14 cellular contexts compared by ENCODE assay signal in the genomic region with DNA sequence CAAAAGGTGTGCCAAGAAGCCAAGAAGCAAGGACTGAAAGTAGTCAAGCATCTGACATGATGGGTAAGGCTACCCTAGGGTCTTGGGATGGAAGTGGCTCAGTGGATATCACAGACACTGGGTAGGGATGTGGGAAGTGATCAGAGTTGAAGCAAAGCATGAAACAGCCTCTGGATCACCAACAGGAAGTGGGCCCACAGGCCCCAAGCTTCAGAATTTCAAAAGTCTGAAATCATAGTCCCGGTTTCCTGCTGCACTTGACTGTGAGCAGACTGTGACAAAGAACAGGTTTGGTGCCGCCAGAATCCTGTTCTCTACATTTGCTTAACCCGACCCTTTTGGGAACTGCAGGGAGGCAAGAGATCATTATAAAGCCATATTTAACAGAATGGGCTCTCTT. TPM values are rescaled to one million over a fixed set of nuclear protein-coding genes. Genes with fewer than 3 reads are reported as not detected.
DNase-seq lines count a peak whose midpoint lies in the region; ATAC-seq, FAIRE-seq and TF ChIP-seq lines count a peak whose summit lies in the region.
"Had no signal": no experiment of that assay in that cellular context is flagged by ENCODE, and none has a peak within 500 bp of the region (broad histone marks: within the 10 kb centered on the region; RNA-seq: fewer than 3 reads in every experiment).

No MANE protein-coding gene starts in this region.

- H4K5ac ChIP-seq in IMR-90 (ENCODE audit: low read depth, low read length) = no peak overlapping the region

- peaks cover 3% of the 10 kb centered on the region; the same call in 1 of the 2 replicates for H3K9me1 ChIP-seq in IMR-90 (ENCODE audit: insufficient read depth, low read length)

- no peak overlapping the region for H2BK20ac ChIP-seq in IMR-90 (ENCODE audit: low read depth, low read length)

- FAIRE-seq in astrocyte (lab: Jason Lieb, UNC) = no peak
- FAIRE-seq: A549 had no signal

- no peak overlapping the region for H2BK5ac ChIP-seq in IMR-90 (ENCODE audit: low read depth, low read length, poor library complexity, severe bottlenecking)

- ATAC-seq in activated CD4-positive, alpha-beta T cell treated with anti-CD3 and anti-CD28 coated beads for 36 hours = peak; percentile 43
- no peak for ATAC-seq in IMR-90 (ENCODE audit: low read depth)
- ATAC-seq in omental fat pad (ENCODE audit: low FRiP score) = no peak

- no peak overlapping the region for H3K4me3 ChIP-seq in IMR-90 (ENCODE audit: insufficient read depth, low read depth, low read length)
- H3K4me3 ChIP-seq in astrocyte (ENCODE audit: insufficient read depth, low read depth, low read length) = no peak overlapping the region
- H3K4me3 ChIP-seq: A549, esophagus muscularis mucosa had no signal

- DNase-seq in activated CD4-positive, alpha-beta T cell treated with anti-CD3 and anti-CD28 coated beads for 36 hours = peak; percentile 49
- no peak for DNase-seq in activated CD4-positive, alpha-beta T cell treated with anti-CD3 and anti-CD28 coated beads, Interleukin-2, amount 50 U/mL, for 4 hours
- no peak for DNase-seq in IMR-90
- DNase-seq in astrocyte (ENCODE audit: low read depth) = no peak
- peak; percentile 50 for DNase-seq in stimulated activated CD8-positive, alpha-beta memory T cell treated with anti-CD3 and anti-CD28 coated beads, Interleukin-4, amount 100 ng/mL, for 48 hours
- DNase-seq in GM10266 (ENCODE audit: extremely low spot score) = no peak
- no peak for DNase-seq in activated gamma-delta T cell (lab: John Stamatoyannopoulos, UW)
- no peak for DNase-seq in omental fat pad (ENCODE audit: low spot score)
- DNase-seq: anterior cingulate cortex, NCI-H187 had no signal

- H4K20me1 ChIP-seq in IMR-90 (ENCODE audit: insufficient read depth, low read length) = no peaks in the 10 kb centered on the region
- no peaks in the 10 kb centered on the region for H4K20me1 ChIP-seq in astrocyte (ENCODE audit: insufficient read depth, low read length)

- no peak overlapping the region; a peak in 1 of 4 replicates for H4K8ac ChIP-seq in IMR-90 (ENCODE audit: low read depth in 2 of 2, low read length in 2 of 2)

- H3K79me1 ChIP-seq in IMR-90 (ENCODE audit: low read depth in 1 of 2, low read length in 2 of 2) = no peaks in the 10 kb centered on the region

- no TSS peak for BruUV-seq in IMR-90 (replicated peaks; lab: Mats Ljungman, UMichigan)

- no peak overlapping the region for H2BK120ac ChIP-seq in IMR-90 (ENCODE audit: low read depth, low read length)

- TF ChIP-seq CTCF in IMR-90 (conservative IDR thresholded peaks at IDR 0.05; ENCODE audit: low read depth, low read length) (no peak), astrocyte (IDR thresholded peaks at IDR 0.05; ENCODE audit: insufficient read depth, low read depth, low read length) (no peak), GM10266 (IDR thresholded peaks at IDR 0.05; ENCODE audit: control insufficient read depth, insufficient read depth, low read depth, missing control alignments) (no peak), omental fat pad (IDR thresholded peaks at IDR 0.05) (no peak)

- peak overlapping the region; percentile 17 for H3K4me3 Mint-ChIP-seq in activated CD4-positive, alpha-beta T cell treated with anti-CD3 and anti-CD28 coated beads for 36 hours
- H3K4me3 Mint-ChIP-seq in astrocyte (ENCODE audit: unreplicated experiment) = no peak overlapping the region

- H3K14ac ChIP-seq in IMR-90 (replicated peaks; ENCODE audit: low read depth, low read length) = no peak overlapping the region

- intact Hi-C loops in activated CD4-positive, alpha-beta T cell treated with anti-CD3 and anti-CD28 coated beads for 36 hours (cut with DNase I, micrococcal nuclease) = loop anchor here (1.0 to 5.0 kb wide), 4 partner anchors 57 to 324 kb away; a partner anchor contains a TSS
- intact Hi-C loops in IMR-90 (cut with micrococcal nuclease) = no loop called here

- H3K23ac ChIP-seq in IMR-90 (ENCODE audit: low read depth, low read length) = no peak overlapping the region

- H3K36me3 ChIP-seq in IMR-90 (ENCODE audit: control insufficient read depth, insufficient read depth, low read length) = peaks cover 11% of the 10 kb centered on the region
- H3K36me3 ChIP-seq in astrocyte (ENCODE audit: insufficient read depth, low read length) = peaks cover 24% of the 10 kb centered on the region

- H3K27ac ChIP-seq in IMR-90 (ENCODE audit: insufficient read depth, low read length) (no peak overlapping the region), astrocyte (ENCODE audit: low read depth, low read length) (no peak overlapping the region)
- H3K27ac ChIP-seq: A549, esophagus muscularis mucosa, VCaP had no signal

- H3K18ac ChIP-seq in IMR-90 (ENCODE audit: low read depth, low read length) = no peak overlapping the region

- H2AK9ac ChIP-seq in IMR-90 (replicated peaks; ENCODE audit: low read depth, low read length, poor library complexity) = peak overlapping the region; percentile 61

- 71% methylated on average over 1 of the region's 3 CpGs; no CpG with 5 or more reads in 1 of the 2 experiments for WGBS in IMR-90 (ENCODE audit: extremely low coverage in 2 of 2, insufficient read length in 1 of 2), 2 experiments

- H2BK15ac ChIP-seq in IMR-90 (ENCODE audit: low read depth, low read length) = no peak overlapping the region

- H2AFZ ChIP-seq in IMR-90 (replicated peaks; ENCODE audit: low read length, poor library complexity) (peak overlapping the region; percentile 65), astrocyte (ENCODE audit: low read depth, low read length) (no peak overlapping the region)

- no peaks in the 10 kb centered on the region for H3K79me2 ChIP-seq in astrocyte (ENCODE audit: insufficient read depth, low read length)

- TF ChIP-seq POLR2A in IMR-90 (IDR thresholded peaks at IDR 0.05; ENCODE audit: low read depth, low read length) = no peak

- H4K91ac ChIP-seq in IMR-90 (ENCODE audit: insufficient read depth, low read depth, low read length) = no peak overlapping the region

- no peaks in the 10 kb centered on the region for H3K27me3 Mint-ChIP-seq in activated CD4-positive, alpha-beta T cell treated with anti-CD3 and anti-CD28 coated beads for 36 hours
- no peaks in the 10 kb centered on the region for H3K27me3 Mint-ChIP-seq in astrocyte (ENCODE audit: low read depth, unreplicated experiment)

- H3K4ac ChIP-seq in IMR-90 (ENCODE audit: low read depth, low read length) = no peak overlapping the region

- H3K4me1 ChIP-seq in IMR-90 (ENCODE audit: control insufficient read depth, insufficient read depth, low read length) (no peaks in the 10 kb centered on the region), astrocyte (ENCODE audit: insufficient read depth, low read length) (peaks cover 11% of the 10 kb centered on the region)
- H3K4me1 ChIP-seq: A549, esophagus muscularis mucosa had no signal

- 0 out of 2 replicates have a peak overlapping the region, but pooled peaks have one; percentile 24 for H2AK5ac ChIP-seq in IMR-90 (ENCODE audit: low read depth, low read length)

- in situ Hi-C loops in IMR-90 (cut with MboI; ENCODE audit: low sequenced_read_pairs) = no loop called here

- H3K9me3 Mint-ChIP-seq in activated CD4-positive, alpha-beta T cell treated with anti-CD3 and anti-CD28 coated beads for 36 hours (ENCODE audit: low read depth) = peaks cover 9% of the 10 kb centered on the region
- no peaks in the 10 kb centered on the region for H3K9me3 Mint-ChIP-seq in astrocyte (ENCODE audit: unreplicated experiment)

- H3K4me1 Mint-ChIP-seq in activated CD4-positive, alpha-beta T cell treated with anti-CD3 and anti-CD28 coated beads for 36 hours = peaks cover 35% of the 10 kb centered on the region
- H3K4me1 Mint-ChIP-seq in astrocyte (ENCODE audit: low read depth, unreplicated experiment) = peaks cover 23% of the 10 kb centered on the region

- POLR2A ChIA-PET in activated CD4-positive, alpha-beta T cell treated with anti-CD3 and anti-CD28 coated beads for 36 hours (lab: Charles Lee) = no interaction called here
- POLR2A ChIA-PET in IMR-90 (lab: Charles Lee; ENCODE audit: unreplicated experiment) = no interaction called here

- H3K27me3 ChIP-seq in IMR-90 (ENCODE audit: control insufficient read depth, insufficient read depth, low read length) (no peaks in the 10 kb centered on the region), astrocyte (ENCODE audit: insufficient read depth, low read length) (no peaks in the 10 kb centered on the region)
- H3K27me3 ChIP-seq: esophagus muscularis mucosa had no signal

- H3K56ac ChIP-seq in IMR-90 (ENCODE audit: extremely low read depth, insufficient read depth, low read length) = no peak overlapping the region

- no peak overlapping the region for H3K9ac ChIP-seq in IMR-90 (ENCODE audit: low read depth, low read length)
- no peak overlapping the region for H3K9ac ChIP-seq in astrocyte (ENCODE audit: low read length)

- H3K9me3 ChIP-seq in IMR-90 (ENCODE audit: control insufficient read depth, insufficient read depth, low read length) (no peaks in the 10 kb centered on the region), astrocyte (ENCODE audit: insufficient read depth, low read depth, low read length) (peaks cover 6% of the 10 kb centered on the region)
- H3K9me3 ChIP-seq: A549 had no signal

- no peak for TF ChIP-seq RAD21 in IMR-90 (IDR thresholded peaks at IDR 0.05; ENCODE audit: low read length)

- dilution Hi-C loops in IMR-90 (cut with HindIII; ENCODE audit: low sequenced_read_pairs, unreplicated experiment) = no loop called here

- no peak overlapping the region for H3K4me2 ChIP-seq in IMR-90 (ENCODE audit: low read depth, low read length)
- H3K4me2 ChIP-seq in astrocyte (ENCODE audit: low read length) = no peak overlapping the region
- H3K4me2 ChIP-seq: A549 had no signal

- CTCF ChIA-PET in activated CD4-positive, alpha-beta T cell treated with anti-CD3 and anti-CD28 coated beads for 36 hours (lab: Charles Lee) = interaction anchor here (0.8 to 1.0 kb wide), 2 partner anchors 129 to 325 kb away, joined by 3 read pairs; no protein-coding TSS in a partner anchor
- CTCF ChIA-PET in IMR-90 (lab: Yijun Ruan, JAX) = no interaction called here

- peak overlapping the region; percentile 81 for H3K27ac Mint-ChIP-seq in activated CD4-positive, alpha-beta T cell treated with anti-CD3 and anti-CD28 coated beads for 36 hours
- peak overlapping the region; percentile 14 for H3K27ac Mint-ChIP-seq in astrocyte (ENCODE audit: unreplicated experiment)

- peaks cover 54% of the 10 kb centered on the region for H3K36me3 Mint-ChIP-seq in activated CD4-positive, alpha-beta T cell treated with anti-CD3 and anti-CD28 coated beads for 36 hours (ENCODE audit: low read depth)
- peaks cover 48% of the 10 kb centered on the region for H3K36me3 Mint-ChIP-seq in astrocyte (ENCODE audit: low read depth, unreplicated experiment)

TF ChIP-seq in IMR-90, 13 proteins besides CTCF, POLR2A, EP300 and RAD21 (continues in another document):
- TF ChIP-seq MAZ (IDR thresholded peaks at IDR 0.05; ENCODE audit: borderline replicate concordance, low read depth, low read length) = no peak
- no peak for TF ChIP-seq MAFK (IDR thresholded peaks at IDR 0.05; ENCODE audit: low read depth, low read length)

RNA-seq across cellular contexts. Expression of a gene that starts 57.4 kb away (rescaled TPM):
- 100 to 1,000 TPM; 150 to 174 TPM for total RNA-seq in activated CD4-positive, alpha-beta T cell treated with anti-CD3 and anti-CD28 coated beads for 36 hours
- total RNA-seq in IMR-90 (2012; rRNA removed) = 69.0 and 82.5 TPM in 2 replicates
- polyA plus RNA-seq in IMR-90 (2012; rRNA removed) = 42.5 and 50.6 TPM in 2 replicates
- polyA plus RNA-seq in IMR-90 (2012; cell fraction: cytosol; rRNA removed) = 9.2 and 19.8 TPM in 2 replicates
- polyA plus RNA-seq in IMR-90 (2012; cell fraction: nucleus; rRNA removed; ENCODE audit: low replicate concordance) = 5.2 and 60.9 TPM in 2 replicates
- 169 and 186 TPM in 2 replicates for total RNA-seq in astrocyte
- total RNA-seq in omental fat pad = 100 to 1,000 TPM in 2 of 4 donors, 10 to 100 TPM in 2; 75.5 to 223 (median 118) TPM
- polyA plus RNA-seq: neural cell had no signal

Comparison
In these comparisons a context has a peak if more than half of its experiments do, and no peak if none do; other contexts are left out.
1. DNase-seq: peak in activated CD4-positive, alpha-beta T cell treated with anti-CD3 and anti-CD28 coated beads for 36 hours (single experiment) and stimulated activated CD8-positive, alpha-beta memory T cell treated with anti-CD3 and anti-CD28 coated beads, Interleukin-4, amount 100 ng/mL, for 48 hours (single experiment); none in activated CD4-positive, alpha-beta T cell treated with anti-CD3 and anti-CD28 coated beads, Interleukin-2, amount 50 U/mL, for 4 hours (0 of 2), IMR-90 (single experiment), astrocyte (single experiment), GM10266 (single experiment), activated gamma-delta T cell (single experiment) and omental fat pad (single experiment).